Comparison of ENCODE assay signal across 15 cellular contexts in the genomic region with DNA sequence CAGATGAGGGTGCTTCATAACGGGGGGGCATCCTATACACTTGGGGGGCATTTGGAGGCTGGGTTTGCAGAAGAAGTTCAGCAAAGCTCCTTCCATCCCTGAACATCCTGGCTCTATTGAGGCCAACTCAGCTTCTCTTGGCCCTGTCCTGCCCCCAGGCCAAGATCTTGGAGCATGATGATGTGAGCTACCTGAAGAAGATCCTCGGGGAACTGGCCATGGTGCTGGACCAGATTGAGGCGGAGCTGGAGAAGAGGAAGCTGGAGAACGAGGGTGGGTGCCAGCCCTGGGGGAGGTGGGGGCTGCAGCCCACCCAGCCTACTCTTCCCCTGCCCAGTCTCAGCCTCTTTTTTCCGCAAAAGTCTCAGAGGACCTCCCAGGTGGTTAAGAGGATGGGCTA. TPM values are rescaled to one million over a fixed set of nuclear protein-coding genes. Genes with fewer than 3 reads are reported as not detected.
A peak's percentile ranks its signal among the peaks of the same experiment; 100 is the strongest.
DNase-seq lines count a peak whose midpoint lies in the region; ATAC-seq and TF ChIP-seq lines count a peak whose summit lies in the region.
"Had no signal": no experiment of that assay in that cellular context is flagged by ENCODE, and none has a peak within 500 bp of the region (broad histone marks: within the 10 kb centered on the region; RNA-seq: fewer than 3 reads in every experiment).

No MANE protein-coding gene starts in this region.

- no peak for TF ChIP-seq CTCF in Caco-2 (IDR thresholded peaks at IDR 0.05; ENCODE audit: insufficient read depth in 1 of 2, low read depth in 1 of 2, low read length in 1 of 2, severe bottlenecking in 1 of 2, unreplicated experiment in 1 of 2)
- no peak for TF ChIP-seq CTCF in foreskin keratinocyte (conservative IDR thresholded peaks at IDR 0.05)
- TF ChIP-seq CTCF in tibial nerve (IDR thresholded peaks at IDR 0.05): no peak

- DNase-seq in Caco-2 (peak; percentile 63 to 70), GM23248 (peak; percentile 4), RPMI7951 (ENCODE audit: low read depth) (peak; percentile 22), foreskin keratinocyte (peak in 1 of 2 donors; percentile 15), tibial nerve (ENCODE audit: low spot score in 2 of 2) (no peak), NCI-H2227 (lab: John Stamatoyannopoulos, UW; ENCODE audit: unreplicated experiment) (no peak)
- DNase-seq: KG1, NCI-H1436 treated with DMSO at 0.1 percent for 48 hours, posterior cingulate gyrus, small intestine had no signal

- H3K9ac ChIP-seq in GM23248: no peak overlapping the region
- H3K9ac ChIP-seq: BLaER1 had no signal

- H3K27ac ChIP-seq in GM23248: no peak overlapping the region
- H3K27ac ChIP-seq in foreskin keratinocyte: no peak overlapping the region
- H3K27ac ChIP-seq in tibial nerve: no peak overlapping the region
- H3K27ac ChIP-seq: BLaER1, thoracic aorta had no signal

- no peaks in the 10 kb centered on the region for H3K36me3 Mint-ChIP-seq in Caco-2 (ENCODE audit: insufficient read depth, unreplicated experiment)

- no peaks in the 10 kb centered on the region for H3F3A ChIP-seq in GM23248 (ENCODE audit: insufficient read depth)

- no peak overlapping the region for H3K4me2 ChIP-seq in GM23248 (ENCODE audit: unreplicated experiment)
- H3K4me2 ChIP-seq: BLaER1 had no signal

- intact Hi-C loops in Caco-2 (cut with micrococcal nuclease; ENCODE audit: unreplicated experiment): loop anchor here (1.0 kb wide), 1 partner anchor 16 kb away; no protein-coding TSS in a partner anchor

- no peaks in the 10 kb centered on the region for H3K9me2 ChIP-seq in GM23248 (ENCODE audit: insufficient read depth)

- TF ChIP-seq EP300 in tibial nerve (IDR thresholded peaks at IDR 0.05): no peak

- no peaks in the 10 kb centered on the region; the same call in 1 of the 2 replicates for H4K20me1 ChIP-seq in GM23248 (ENCODE audit: insufficient read depth)

- H3K79me2 ChIP-seq in GM23248 (ENCODE audit: insufficient read depth): no peaks in the 10 kb centered on the region

- CTCF ChIA-PET in Caco-2 (lab: Charles Lee): interaction anchor here (1.2 to 3.2 kb wide), 3 partner anchors 17 to 46 kb away, joined by 4 to 22 read pairs (median 7); a partner anchor contains a TSS

- H3K36me3 ChIP-seq in Caco-2 (ENCODE audit: control insufficient read depth, insufficient read depth, low read length): no peaks in the 10 kb centered on the region
- H3K36me3 ChIP-seq in GM23248 (ENCODE audit: low read depth): no peaks in the 10 kb centered on the region
- peaks cover 0 to 7% (median 0%) of the 10 kb centered on the region in 3 donors for H3K36me3 ChIP-seq in tibial nerve
- H3K36me3 ChIP-seq: BLaER1, thoracic aorta had no signal

- H3K4me3 ChIP-seq in Caco-2 (ENCODE audit: low read depth, low read length) (no peak overlapping the region), GM23248 (no peak overlapping the region), tibial nerve (no peak overlapping the region)
- H3K4me3 ChIP-seq: BLaER1, thoracic aorta had no signal

- WGBS in GM23248 (ENCODE audit: low coverage in 1 of 2, low lambda C conversion rate in 2 of 2, missing lambda C conversion rate in 2 of 2), 2 experiments: 41 to 54% methylated on average over 5 of the region's 5 CpGs
- WGBS in tibial nerve, 2 donors: 61 to 68% methylated on average over 4 to 5 of the region's 5 CpGs

- BruUV-seq in Caco-2 (replicated peaks; lab: Mats Ljungman, UMichigan): no TSS peak

- H3K27ac Mint-ChIP-seq in Caco-2 (ENCODE audit: unreplicated experiment): no peak overlapping the region

- in situ Hi-C loops in GM23248 (cut with MboI): no loop called here

- H3K4me1 ChIP-seq in Caco-2: no peaks in the 10 kb centered on the region
- no peaks in the 10 kb centered on the region for H3K4me1 ChIP-seq in GM23248 (ENCODE audit: insufficient read depth)
- no peaks in the 10 kb centered on the region for H3K4me1 ChIP-seq in foreskin keratinocyte
- H3K4me1 ChIP-seq in tibial nerve: no peaks in the 10 kb centered on the region
- H3K4me1 ChIP-seq: BLaER1 had no signal

- H3K9me3 Mint-ChIP-seq in Caco-2 (ENCODE audit: unreplicated experiment): no peaks in the 10 kb centered on the region

- H3K9me3 ChIP-seq in Caco-2 (peaks cover 3% of the 10 kb centered on the region; the same call in 1 of the 2 replicates), GM23248 (ENCODE audit: low read depth) (no peaks in the 10 kb centered on the region), tibial nerve (peaks cover 0 to 3% (median 0%) of the 10 kb centered on the region in 4 donors)
- H3K9me3 ChIP-seq: BLaER1, thoracic aorta had no signal

- no peak for TF ChIP-seq POLR2A in tibial nerve (IDR thresholded peaks at IDR 0.05)

- peak; percentile 11 for ATAC-seq in foreskin keratinocyte
- no peak for ATAC-seq in GM19452 (IDR thresholded peaks at IDR 0.05; ENCODE audit: unreplicated experiment)

- no peaks in the 10 kb centered on the region for H3K27me3 ChIP-seq in Caco-2 (replicated peaks; ENCODE audit: control insufficient read depth, insufficient read depth, low read length)
- H3K27me3 ChIP-seq in GM23248 (replicated peaks; ENCODE audit: insufficient read depth): no peaks in the 10 kb centered on the region
- H3K27me3 ChIP-seq in foreskin keratinocyte: peaks cover 2% of the 10 kb centered on the region
- H3K27me3 ChIP-seq in tibial nerve: no peaks in the 10 kb centered on the region
- H3K27me3 ChIP-seq: BLaER1 had no signal

- H2AFZ ChIP-seq in GM23248: no peak overlapping the region

- POLR2A ChIA-PET in Caco-2 (lab: Charles Lee): no interaction called here

- H3K27me3 Mint-ChIP-seq in Caco-2 (ENCODE audit: insufficient read depth, unreplicated experiment): peaks cover 14% of the 10 kb centered on the region

- H3K4me3 Mint-ChIP-seq in Caco-2 (ENCODE audit: unreplicated experiment): no peak overlapping the region

- no peaks in the 10 kb centered on the region for H3K4me1 Mint-ChIP-seq in Caco-2 (ENCODE audit: low read depth, unreplicated experiment)

RNA-seq across cellular contexts. Expression of a gene that starts 17.2 kb away (rescaled TPM):
- 2.5 and 4.2 TPM in 2 replicates for total RNA-seq in Caco-2 (2022)
- total RNA-seq in GM23248 (2014; rRNA removed; shearing (Covaris generic)): not detected in 2 replicates
- polyA plus RNA-seq in GM23248 (2016; fragmentation: Nextera tagmentation; extraction: Ambion mirVana): not detected in 2 replicates
- not detected in 2 replicates for total RNA-seq in RPMI7951 (2014; rRNA removed; shearing (Covaris generic))
- total RNA-seq in foreskin keratinocyte: not detected in 2 replicates
- not detected in 2 replicates for polyA plus RNA-seq in foreskin keratinocyte
- not detected for total RNA-seq in tibial nerve
- total RNA-seq: activated CD8-positive, alpha-beta memory T cell treated with anti-CD3 and anti-CD28 coated beads for 36 hours; fibroblast of villous mesenchyme; thoracic aorta had no signal

RNA-seq across cellular contexts. Expression of a gene that starts 46.7 kb away (rescaled TPM):
- total RNA-seq in Caco-2 (2022): 13.9 and 14.4 TPM in 2 replicates
- 8.9 and 9.9 TPM in 2 replicates for total RNA-seq in GM23248 (2014; rRNA removed; shearing (Covaris generic))
- 6.5 and 7.1 TPM in 2 replicates for polyA plus RNA-seq in GM23248 (2016; fragmentation: Nextera tagmentation; extraction: Ambion mirVana)
- total RNA-seq in RPMI7951 (2014; rRNA removed; shearing (Covaris generic)): 9.1 and 14.1 TPM in 2 replicates
- 3.4 and 3.6 TPM in 2 replicates for total RNA-seq in foreskin keratinocyte
- polyA plus RNA-seq in foreskin keratinocyte: 2.0 and 2.3 TPM in 2 replicates
- 10 to 100 TPM in 3 of 4 donors, 1 to 10 TPM in 1; 9.0 to 13.8 (median 10.7) TPM for total RNA-seq in tibial nerve

RNA-seq across cellular contexts. Expression of a gene that starts 53.7 kb away (rescaled TPM):
- 79.7 and 82.3 TPM in 2 replicates for total RNA-seq in Caco-2 (2022)
- total RNA-seq in GM23248 (2014; rRNA removed; shearing (Covaris generic)): 29.5 and 36.2 TPM in 2 replicates
- polyA plus RNA-seq in GM23248 (2016; fragmentation: Nextera tagmentation; extraction: Ambion mirVana): 43.8 and 45.1 TPM in 2 replicates
- 81.6 and 89.0 TPM in 2 replicates for total RNA-seq in RPMI7951 (2014; rRNA removed; shearing (Covaris generic))
- total RNA-seq in foreskin keratinocyte: 29.9 and 32.9 TPM in 2 replicates
- polyA plus RNA-seq in foreskin keratinocyte: 27.6 and 33.1 TPM in 2 replicates
- 10 to 100 TPM; 31.2 to 47.9 (median 35.3) TPM for total RNA-seq in tibial nerve

Comparison
In these comparisons a context has a peak if more than half of its experiments do, and no peak if none do; other contexts are left out.
1. DNase-seq: peak in Caco-2 (2 of 2), GM23248 (single experiment) and RPMI7951 (single experiment); none in tibial nerve (0 of 2) and NCI-H2227 (single experiment).